32 cellular contexts compared by ENCODE assay signal in the genomic region with DNA sequence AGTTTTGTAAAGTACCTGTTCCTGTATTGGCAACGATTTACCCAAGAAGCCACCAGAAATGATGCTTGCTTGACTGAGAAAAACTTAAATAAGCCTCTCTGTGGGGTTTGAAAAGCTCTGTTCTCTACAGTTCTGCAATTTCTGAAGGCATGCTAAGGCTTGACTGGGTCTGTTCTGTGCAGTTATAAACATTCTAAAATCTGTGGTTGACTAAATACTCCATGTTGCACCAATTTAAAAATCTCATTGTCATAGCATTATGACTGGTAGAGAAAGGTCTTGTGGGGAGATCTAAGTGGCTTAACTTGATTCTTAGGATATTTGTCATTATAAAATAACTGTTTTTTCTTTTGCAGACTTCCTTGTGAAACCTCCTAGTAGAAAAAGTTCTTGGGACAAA.
"Had no signal": no experiment of that assay in that cellular context is flagged by ENCODE, and none has a peak within 500 bp of the region (broad histone marks: within the 10 kb centered on the region; RNA-seq: fewer than 3 reads in every experiment).

No MANE protein-coding gene starts in this region.

- H3K9me3 Mint-ChIP-seq: activated CD4-positive, alpha-beta T cell treated with anti-CD3 and anti-CD28 coated beads, Interleukin-2, amount 10 ng/mL, durations not matched to agents 24 days and 14 days; activated naive CD4-positive, alpha-beta T cell treated with anti-CD3 and anti-CD28 coated beads, Interleukin-2, amount 10 ng/mL, durations not matched to agents 7 days and 5 days; activated naive CD8-positive, alpha-beta T cell treated with anti-CD3 and anti-CD28 coated beads, Interleukin-2, amount 50 U/mL, for 24 hours; activated T-cell treated with anti-CD3 and anti-CD28 coated beads, Interleukin-2, amount 50 U/mL, for 24 hours; T-helper 1 cell treated with Interleukin-12 subunit alpha and Interleukin-12 subunit beta and Interleukin-4 antibody, amounts not matched to agents 30 μg/mL and 1 μg/mL, for 36 hours; T-helper 2 cell treated with Interferon-gamma antibody and Interleukin-4, amounts not matched to agents 5 μg/mL and 100 μg/mL, for 36 hours had no signal

- DNase-seq: activated CD4-positive, alpha-beta T cell treated with anti-CD3 and anti-CD28 coated beads, Interleukin-2, amount 10 ng/mL, durations not matched to agents 24 days and 14 days; activated CD4-positive, alpha-beta T cell treated with anti-CD3 and anti-CD28 coated beads, Interleukin-2, amount 50 U/mL, for 4 hours; activated CD8-positive, alpha-beta T cell treated with anti-CD3 and anti-CD28 coated beads, Interleukin-2, amount 10 ng/mL, durations not matched to agents 7 days and 5 days; activated gamma-delta T cell treated with Interleukin-2 at 50 U/mL for 16 hours; activated naive CD4-positive, alpha-beta T cell treated with anti-CD3 and anti-CD28 coated beads, Interleukin-2, amount 10 ng/mL, durations not matched to agents 7 days and 5 days; activated naive CD8-positive, alpha-beta T cell treated with anti-CD3 and anti-CD28 coated beads, Interleukin-2, amount 50 U/mL, for 24 hours; activated T-cell treated with anti-CD3 and anti-CD28 coated beads, Interleukin-2, amount 50 U/mL, for 24 hours; amniotic stem cell; aorta; Karpas-422; MG63; MV-4-11; NCI-H1092; NCI-H1417; NCI-H146; NCI-H187; NCI-H2029 treated with DMSO at 0.1 percent for 48 hours; NCI-H2107; NCI-H2171; NCI-H510A; NCI-H526; NCI-H748 treated with DMSO at 0.1 percent for 48 hours; NK-92 treated with Interleukin-12 subunit alpha and Interleukin-12 subunit beta, amount 100 ng/mL, for 24 hours; Peyer's patch; RPMI8226; SHP77 treated with DMSO at 0.1 percent for 48 hours; SK-N-SH had no signal

- H3K27ac ChIP-seq: Peyer's patch, SJSA1 had no signal

- H3K27me3 Mint-ChIP-seq: activated CD4-positive, alpha-beta T cell treated with anti-CD3 and anti-CD28 coated beads, Interleukin-2, amount 10 ng/mL, durations not matched to agents 24 days and 14 days; activated naive CD4-positive, alpha-beta T cell treated with anti-CD3 and anti-CD28 coated beads, Interleukin-2, amount 10 ng/mL, durations not matched to agents 7 days and 5 days; activated naive CD8-positive, alpha-beta T cell; activated naive CD8-positive, alpha-beta T cell treated with anti-CD3 and anti-CD28 coated beads, Interleukin-2, amount 50 U/mL, for 24 hours; activated T-cell treated with anti-CD3 and anti-CD28 coated beads, Interleukin-2, amount 50 U/mL, for 24 hours had no signal

- H3K4me2 ChIP-seq: SK-N-SH had no signal

- H3K27me3 ChIP-seq: MG63, Peyer's patch, SJSA1 had no signal

- H3K4me3 ChIP-seq: K562, MG63, Peyer's patch, SJSA1 had no signal

- H3K4me1 Mint-ChIP-seq: activated CD4-positive, alpha-beta T cell treated with anti-CD3 and anti-CD28 coated beads, Interleukin-2, amount 10 ng/mL, durations not matched to agents 24 days and 14 days had no signal

- H3K9me3 ChIP-seq: MG63, Peyer's patch, SJSA1, SK-N-SH had no signal

- H3K36me3 ChIP-seq: MG63, Peyer's patch had no signal

- H3K27ac Mint-ChIP-seq: activated CD4-positive, alpha-beta T cell treated with anti-CD3 and anti-CD28 coated beads, Interleukin-2, amount 10 ng/mL, durations not matched to agents 24 days and 14 days; activated CD8-positive, alpha-beta T cell treated with anti-CD3 and anti-CD28 coated beads, Interleukin-2, amount 10 ng/mL, durations not matched to agents 7 days and 5 days; activated naive CD4-positive, alpha-beta T cell treated with anti-CD3 and anti-CD28 coated beads, Interleukin-2, amount 10 ng/mL, durations not matched to agents 7 days and 5 days; activated naive CD8-positive, alpha-beta T cell; activated naive CD8-positive, alpha-beta T cell treated with anti-CD3 and anti-CD28 coated beads, Interleukin-2, amount 50 U/mL, for 24 hours; activated T-cell treated with anti-CD3 and anti-CD28 coated beads, Interleukin-2, amount 50 U/mL, for 24 hours; T-helper 1 cell treated with Interleukin-12 subunit alpha and Interleukin-12 subunit beta and Interleukin-4 antibody, amounts not matched to agents 30 μg/mL and 1 μg/mL, for 36 hours; T-helper 2 cell treated with Interferon-gamma antibody and Interleukin-4, amounts not matched to agents 5 μg/mL and 100 μg/mL, for 36 hours had no signal

- H3K4me3 Mint-ChIP-seq: activated CD4-positive, alpha-beta T cell treated with anti-CD3 and anti-CD28 coated beads, Interleukin-2, amount 10 ng/mL, durations not matched to agents 24 days and 14 days; activated CD8-positive, alpha-beta T cell treated with anti-CD3 and anti-CD28 coated beads, Interleukin-2, amount 10 ng/mL, durations not matched to agents 7 days and 5 days; activated naive CD4-positive, alpha-beta T cell treated with anti-CD3 and anti-CD28 coated beads, Interleukin-2, amount 10 ng/mL, durations not matched to agents 7 days and 5 days; activated naive CD8-positive, alpha-beta T cell; activated naive CD8-positive, alpha-beta T cell treated with anti-CD3 and anti-CD28 coated beads, Interleukin-2, amount 50 U/mL, for 24 hours; activated T-cell treated with anti-CD3 and anti-CD28 coated beads, Interleukin-2, amount 50 U/mL, for 24 hours; T-helper 1 cell treated with Interleukin-12 subunit alpha and Interleukin-12 subunit beta and Interleukin-4 antibody, amounts not matched to agents 30 μg/mL and 1 μg/mL, for 36 hours; T-helper 2 cell treated with Interferon-gamma antibody and Interleukin-4, amounts not matched to agents 5 μg/mL and 100 μg/mL, for 36 hours had no signal

- H3K9ac ChIP-seq: SK-N-SH had no signal
